ENCODE assay signal across 13 cellular contexts in the genomic region with DNA sequence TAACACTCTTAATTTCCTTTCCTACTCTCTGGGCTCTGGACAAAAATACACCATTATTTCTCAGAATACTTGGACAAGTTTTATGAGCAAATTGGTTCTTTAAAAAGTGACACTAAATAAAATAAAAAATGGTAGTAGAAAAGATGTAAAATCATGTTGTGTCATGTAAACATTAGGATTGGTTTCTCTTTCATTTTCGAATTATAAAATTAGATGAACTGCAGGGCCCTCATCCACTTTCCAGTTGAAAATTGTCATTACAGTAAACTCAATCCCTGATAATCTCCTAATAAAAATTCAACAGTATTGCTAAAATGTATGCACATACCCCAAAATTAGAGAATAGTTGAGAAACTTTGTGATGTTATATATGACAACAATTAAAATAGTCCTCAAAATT.
DNase-seq lines count a peak whose midpoint lies in the region; TF ChIP-seq lines count a peak whose summit lies in the region.
"Had no signal": no experiment of that assay in that cellular context is flagged by ENCODE, and none has a peak within 500 bp of the region (broad histone marks: within the 10 kb centered on the region; RNA-seq: fewer than 3 reads in every experiment).

No MANE protein-coding gene starts in this region.

- H3K27ac ChIP-seq in BLaER1, result peak overlapping the region; percentile 26; the same call in 1 of the 2 replicates
- H3K27ac ChIP-seq in RWPE1, result no peak overlapping the region
- H3K27ac ChIP-seq: esophagus muscularis mucosa, skin epidermis had no signal

- intact Hi-C loops in head of caudate nucleus (cut with DNase I), result no loop called here

- no peaks in the 10 kb centered on the region for H3K36me3 Mint-ChIP-seq in HFFc6 (ENCODE audit: low read depth)
- peaks cover 2% of the 10 kb centered on the region for H3K36me3 Mint-ChIP-seq in activated naive CD8-positive, alpha-beta T cell
- H3K36me3 Mint-ChIP-seq: brain had no signal

- no peaks in the 10 kb centered on the region for H3K27me3 Mint-ChIP-seq in HFFc6 (ENCODE audit: insufficient read depth)
- no peaks in the 10 kb centered on the region for H3K27me3 Mint-ChIP-seq in activated naive CD8-positive, alpha-beta T cell
- H3K27me3 Mint-ChIP-seq: brain had no signal

- H3K9ac ChIP-seq in BLaER1, result no peak overlapping the region

- no peak overlapping the region for H3K4me3 ChIP-seq in BLaER1
- H3K4me3 ChIP-seq: esophagus muscularis mucosa, skin epidermis had no signal

- POLR2A ChIA-PET in RWPE1 (lab: Yijun Ruan, JAX; ENCODE audit: low non-redundant PET), result no interaction called here

- H3K27ac Mint-ChIP-seq in HFFc6, result peak overlapping the region; percentile 87
- no peak overlapping the region for H3K27ac Mint-ChIP-seq in activated naive CD8-positive, alpha-beta T cell
- H3K27ac Mint-ChIP-seq: brain had no signal

- H3K9me3 Mint-ChIP-seq in HFFc6, result no peaks in the 10 kb centered on the region
- no peaks in the 10 kb centered on the region for H3K9me3 Mint-ChIP-seq in activated naive CD8-positive, alpha-beta T cell (ENCODE audit: low read depth)
- H3K9me3 Mint-ChIP-seq: brain had no signal

- peaks cover 6% of the 10 kb centered on the region; the same call in 1 of the 2 replicates for H3K4me1 ChIP-seq in BLaER1

- H3K27me3 ChIP-seq in BLaER1, result no peaks in the 10 kb centered on the region
- H3K27me3 ChIP-seq: esophagus muscularis mucosa had no signal

- H3K4me3 Mint-ChIP-seq in HFFc6, result peak overlapping the region; percentile 86
- H3K4me3 Mint-ChIP-seq in activated naive CD8-positive, alpha-beta T cell, result peak overlapping the region; percentile 52
- H3K4me3 Mint-ChIP-seq: brain had no signal

- peak overlapping the region; percentile 55 for H3K4me2 ChIP-seq in BLaER1

- H3K9me3 ChIP-seq in BLaER1, result no peaks in the 10 kb centered on the region
- H3K9me3 ChIP-seq: esophagus muscularis mucosa had no signal

- peaks cover 31% of the 10 kb centered on the region for H3K4me1 Mint-ChIP-seq in HFFc6 (ENCODE audit: low read depth)
- H3K4me1 Mint-ChIP-seq in activated naive CD8-positive, alpha-beta T cell (ENCODE audit: low read depth), result peaks cover 12% of the 10 kb centered on the region

- no peaks in the 10 kb centered on the region for H4K20me1 ChIP-seq in BLaER1

- TF ChIP-seq CTCF in HFFc6 (IDR thresholded peaks at IDR 0.05) (no peak), RWPE1 (conservative IDR thresholded peaks at IDR 0.05; ENCODE audit: low read depth) (no peak)

- no peaks in the 10 kb centered on the region for H3K36me3 ChIP-seq in BLaER1
- H3K36me3 ChIP-seq: esophagus muscularis mucosa had no signal

- DNase-seq in HFFc6 (no peak), lung microvascular endothelial cell (ENCODE audit: low read depth in 2 of 2) (peak; percentile 16 to 22), SHP77 treated with DMSO at 0.1 percent for 48 hours (lab: John Stamatoyannopoulos, UW) (no peak), RWPE1 (ENCODE audit: low spot score) (no peak), hippocampal formation (lab: John Stamatoyannopoulos, UW) (no peak), head of caudate nucleus (no peak)
- DNase-seq: HCEC 1CT, NCI-H2029 had no signal

- CTCF ChIA-PET in RWPE1 (lab: Yijun Ruan, JAX), result interaction anchor here (1.2 kb wide), 1 partner anchor 163 kb away, joined by 4 read pairs; no protein-coding TSS in a partner anchor

Comparison
In these comparisons a context has a peak if more than half of its experiments do, and no peak if none do; other contexts are left out.
1. DNase-seq: peak in lung microvascular endothelial cell (2 of 2); none in HFFc6 (single experiment), SHP77 treated with DMSO at 0.1 percent for 48 hours (single experiment), RWPE1 (single experiment), hippocampal formation (0 of 2) and head of caudate nucleus (0 of 42).